8 cellular contexts compared by ENCODE assay signal in the genomic region with DNA sequence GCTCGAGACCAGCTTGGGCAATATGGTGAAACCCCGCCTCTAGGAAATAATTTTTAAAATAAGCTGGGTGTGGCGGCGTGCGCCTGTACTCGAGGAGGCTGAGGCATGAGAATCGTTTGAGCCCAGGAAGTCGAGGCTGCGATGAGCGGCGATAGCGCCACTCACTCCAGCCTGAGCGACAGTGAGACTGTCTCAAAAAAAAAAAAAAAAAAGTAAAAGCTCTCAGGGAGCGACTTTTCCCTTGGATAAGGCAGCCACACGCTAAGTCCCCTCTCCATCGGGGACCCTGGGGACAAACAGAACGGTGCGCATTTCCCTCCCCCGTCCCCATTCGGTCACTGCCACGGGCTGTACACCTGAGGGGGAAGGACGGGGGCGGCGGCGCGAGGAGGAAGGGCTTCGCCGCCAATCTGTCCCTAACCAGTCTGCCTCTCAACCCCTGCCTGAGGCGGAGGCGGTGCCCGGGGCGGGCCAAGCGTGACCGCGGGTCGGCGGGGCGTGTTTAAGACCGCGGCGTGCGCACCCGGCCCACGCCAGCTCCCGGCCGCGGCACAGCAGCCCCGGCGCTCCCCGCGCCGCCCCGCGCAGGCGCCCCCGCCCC. TPM values are rescaled to one million over a fixed set of nuclear protein-coding genes. Genes with fewer than 3 reads are reported as not detected.
DNase-seq lines count a peak whose midpoint lies in the region; ATAC-seq and TF ChIP-seq lines count a peak whose summit lies in the region.

A gene (plus strand): TSS at position 531 of the 601 bp plus-strand sequence. CDS start 107 bp downstream, outside the sequence.

- no peak for TF ChIP-seq CTCF in GM12864 (IDR thresholded peaks at IDR 0.05; ENCODE audit: low read depth, low read length, missing control alignments)

- ATAC-seq in HG02571 (IDR thresholded peaks at IDR 0.05; ENCODE audit: unreplicated experiment): peak; percentile 88

- peaks cover 3% of the 10 kb centered on the region for H3K4me1 ChIP-seq in endocrine pancreas (ENCODE audit: control insufficient read depth, insufficient read depth, low read length)

- H3K9ac ChIP-seq in endocrine pancreas (ENCODE audit: control insufficient read depth, insufficient read depth, low read length): peak within 1 kb of the TSS; percentile 89

- H3K4me3 ChIP-seq in GM12864 (ENCODE audit: low read depth, low read length) (peak within 1 kb of the TSS; percentile 57), endocrine pancreas (ENCODE audit: control insufficient read depth, insufficient read depth, low read length) (peak within 1 kb of the TSS; percentile 59)

- no peaks in the 10 kb centered on the region for H3K27me3 ChIP-seq in endocrine pancreas (ENCODE audit: control insufficient read depth, insufficient read depth, low read length)

- H3K9me3 ChIP-seq in endocrine pancreas (ENCODE audit: control insufficient read depth, low read length): no peaks in the 10 kb centered on the region

- DNase-seq in GM12864 (ENCODE audit: low read depth) (peak; percentile 33), NCI-H2196 treated with DMSO at 0.1 percent for 48 hours (lab: John Stamatoyannopoulos, UW; ENCODE audit: unreplicated experiment) (peak; percentile 44), mesenteric fat pad (ENCODE audit: low spot score) (peak; percentile 93), COLO829 (ENCODE audit: low spot score) (no peak)
- DNase-seq in activated CD8-positive, alpha-beta memory T cell treated with anti-CD3 and anti-CD28 coated beads for 48 hours (ENCODE audit: low read depth in 2 of 3, low spot score in 2 of 3): peak; percentile 30 to 55 (median 30)
- DNase-seq in stimulated activated CD8-positive, alpha-beta memory T cell treated with anti-CD3 and anti-CD28 coated beads, Interleukin-15, amount 100 ng/mL, for 4 hours (ENCODE audit: low read depth in 2 of 2): peak; percentile 59 to 67

- H3K36me3 ChIP-seq in endocrine pancreas (ENCODE audit: control insufficient read depth, insufficient read depth, low read length): no peaks in the 10 kb centered on the region

RNA-seq across cellular contexts. Expression of the gene that starts here (rescaled TPM):
- 5.9 TPM for total RNA-seq in mesenteric fat pad
